17 cellular contexts compared by ENCODE assay signal in the genomic region with DNA sequence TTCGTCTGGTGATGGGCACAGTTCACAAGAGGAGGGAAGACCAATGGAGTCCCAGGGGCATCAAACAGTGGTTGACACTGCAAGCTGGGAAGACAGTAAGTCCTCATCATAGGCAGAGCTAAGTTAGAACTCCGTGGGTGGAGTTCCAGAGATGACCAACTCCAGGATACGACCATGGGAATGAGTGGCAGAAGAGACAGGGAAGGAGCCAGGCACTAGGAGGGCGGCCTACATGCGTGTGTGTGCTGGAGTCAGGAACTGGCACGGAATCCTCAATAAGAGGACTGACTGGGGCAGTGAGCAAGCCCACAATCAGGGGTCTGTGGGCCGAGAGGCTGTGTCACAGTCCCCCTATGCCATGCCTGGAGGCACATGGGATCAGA. TPM values are rescaled to one million over a fixed set of nuclear protein-coding genes. Genes with fewer than 3 reads are reported as not detected.
DNase-seq lines count a peak whose midpoint lies in the region; ATAC-seq and TF ChIP-seq lines count a peak whose summit lies in the region.
"Had no signal": no experiment of that assay in that cellular context is flagged by ENCODE, and none has a peak within 500 bp of the region (broad histone marks: within the 10 kb centered on the region; RNA-seq: fewer than 3 reads in every experiment).

No MANE protein-coding gene starts in this region.

- no peak overlapping the region for H3K27ac ChIP-seq in colonic mucosa
- H3K27ac ChIP-seq: ascending aorta, hepatocyte had no signal

- no peak overlapping the region for H3K4me3 ChIP-seq in colonic mucosa
- no peak overlapping the region for H3K4me3 ChIP-seq in H7 (ENCODE audit: insufficient read depth, low read depth, low read length)
- H3K4me3 ChIP-seq: ascending aorta, hepatocyte, tibial nerve had no signal

- no peaks in the 10 kb centered on the region for H3K9me3 Mint-ChIP-seq in natural killer cell treated with Interleukin-12 subunit alpha and Interleukin-12 subunit beta and Interleukin-15 and Interleukin-18, amount 100 ng/mL, for 72 hours
- H3K9me3 Mint-ChIP-seq in natural killer cell = no peaks in the 10 kb centered on the region
- H3K9me3 Mint-ChIP-seq in activated T-helper 17 cell treated with anti-CD3 and anti-CD28 coated beads, Interleukin-2, amount 50 U/mL, for 72 hours = no peaks in the 10 kb centered on the region
- peaks cover 5% of the 10 kb centered on the region for H3K9me3 Mint-ChIP-seq in nephron

- H3K4me1 Mint-ChIP-seq in natural killer cell treated with Interleukin-12 subunit alpha and Interleukin-12 subunit beta and Interleukin-15 and Interleukin-18, amount 100 ng/mL, for 72 hours (ENCODE audit: low read depth in 2 of 2) = peaks cover 18 to 46% of the 10 kb centered on the region in 2 donors
- H3K4me1 Mint-ChIP-seq in natural killer cell (peaks cover 26 to 45% of the 10 kb centered on the region in 2 donors), nephron (peaks cover 46% of the 10 kb centered on the region)
- peaks cover 34% of the 10 kb centered on the region for H3K4me1 Mint-ChIP-seq in activated T-helper 17 cell treated with anti-CD3 and anti-CD28 coated beads, Interleukin-2, amount 50 U/mL, for 72 hours

- peaks cover 0 to 6% of the 10 kb centered on the region in 2 donors for H3K27me3 Mint-ChIP-seq in natural killer cell treated with Interleukin-12 subunit alpha and Interleukin-12 subunit beta and Interleukin-15 and Interleukin-18, amount 100 ng/mL, for 72 hours
- H3K27me3 Mint-ChIP-seq in natural killer cell (ENCODE audit: low read depth in 2 of 2) (no peaks in the 10 kb centered on the region), nephron (ENCODE audit: low read depth) (no peaks in the 10 kb centered on the region)
- H3K27me3 Mint-ChIP-seq in activated T-helper 17 cell treated with anti-CD3 and anti-CD28 coated beads, Interleukin-2, amount 50 U/mL, for 72 hours = no peaks in the 10 kb centered on the region
- H3K27me3 Mint-ChIP-seq: B cell had no signal

- no peaks in the 10 kb centered on the region for H3K4me1 ChIP-seq in colonic mucosa

- no peak for DNase-seq in natural killer cell treated with Interleukin-12 subunit alpha and Interleukin-12 subunit beta and Interleukin-15 and Interleukin-18, amount 100 ng/mL, for 72 hours (ENCODE audit: low spot score)
- DNase-seq in natural killer cell (no peak), 8988T (no peak), colonic mucosa (no peak), H7 (no peak)
- DNase-seq: dermis blood vessel endothelial cell, DND-41, GOT3, MM.1S, NCI-H2029 treated with DMSO at 0.1 percent for 48 hours, NCI-H69 had no signal

- no peak overlapping the region for H3K4me3 Mint-ChIP-seq in natural killer cell treated with Interleukin-12 subunit alpha and Interleukin-12 subunit beta and Interleukin-15 and Interleukin-18, amount 100 ng/mL, for 72 hours
- H3K4me3 Mint-ChIP-seq in natural killer cell (no peak overlapping the region), nephron (no peak overlapping the region)
- no peak overlapping the region for H3K4me3 Mint-ChIP-seq in activated T-helper 17 cell treated with anti-CD3 and anti-CD28 coated beads, Interleukin-2, amount 50 U/mL, for 72 hours
- H3K4me3 Mint-ChIP-seq: B cell had no signal

- no peaks in the 10 kb centered on the region for H3K9me3 ChIP-seq in colonic mucosa
- H3K9me3 ChIP-seq: ascending aorta, tibial nerve had no signal

- H3K27me3 ChIP-seq in colonic mucosa (no peaks in the 10 kb centered on the region), H7 (ENCODE audit: control insufficient read depth, insufficient read depth, low read length) (no peaks in the 10 kb centered on the region)
- H3K27me3 ChIP-seq: ascending aorta, hepatocyte, tibial nerve had no signal

- H3K36me3 ChIP-seq in colonic mucosa = no peaks in the 10 kb centered on the region
- no peaks in the 10 kb centered on the region for H3K36me3 ChIP-seq in H7 (replicated peaks; ENCODE audit: control insufficient read depth, insufficient read depth, low read length)
- H3K36me3 ChIP-seq: ascending aorta, tibial nerve had no signal

- no peak overlapping the region for H3K9ac ChIP-seq in colonic mucosa (ENCODE audit: low read depth in 2 of 2, low read length in 2 of 2)

- H3K36me3 Mint-ChIP-seq in natural killer cell treated with Interleukin-12 subunit alpha and Interleukin-12 subunit beta and Interleukin-15 and Interleukin-18, amount 100 ng/mL, for 72 hours = peaks cover 5% of the 10 kb centered on the region
- H3K36me3 Mint-ChIP-seq in natural killer cell (no peaks in the 10 kb centered on the region), nephron (ENCODE audit: low read depth) (peaks cover 38% of the 10 kb centered on the region)
- peaks cover 76% of the 10 kb centered on the region for H3K36me3 Mint-ChIP-seq in activated T-helper 17 cell treated with anti-CD3 and anti-CD28 coated beads, Interleukin-2, amount 50 U/mL, for 72 hours (ENCODE audit: low read depth)

- no peak for TF ChIP-seq CTCF in natural killer cell (IDR thresholded peaks at IDR 0.05)
- TF ChIP-seq CTCF in nephron (IDR thresholded peaks at IDR 0.05; ENCODE audit: unreplicated experiment in 3 of 3) = no peak
- no peak for TF ChIP-seq CTCF in colonic mucosa (IDR thresholded peaks at IDR 0.05)

- ATAC-seq in natural killer cell treated with Interleukin-12 subunit alpha and Interleukin-12 subunit beta and Interleukin-15 and Interleukin-18, amount 100 ng/mL, for 72 hours = no peak
- ATAC-seq in natural killer cell = no peak
- ATAC-seq in activated T-helper 17 cell treated with anti-CD3 and anti-CD28 coated beads, Interleukin-2, amount 50 U/mL, for 72 hours (replicated peaks) = no peak

- intact Hi-C loops in natural killer cell (cut with micrococcal nuclease) = no loop called here
- intact Hi-C loops in colonic mucosa (cut with DNase I) = no loop called here

- peak overlapping the region; percentile 13 to 62 for H3K27ac Mint-ChIP-seq in natural killer cell treated with Interleukin-12 subunit alpha and Interleukin-12 subunit beta and Interleukin-15 and Interleukin-18, amount 100 ng/mL, for 72 hours
- H3K27ac Mint-ChIP-seq in natural killer cell = peak overlapping the region in 1 of 2 donors; percentile 78
- H3K27ac Mint-ChIP-seq in activated T-helper 17 cell treated with anti-CD3 and anti-CD28 coated beads, Interleukin-2, amount 50 U/mL, for 72 hours = peak overlapping the region; percentile 68
- H3K27ac Mint-ChIP-seq in nephron = peak overlapping the region in 2 of 3 experiments; percentile 34 to 52

RNA-seq across cellular contexts. Expression of a gene that starts 30.4 kb away (rescaled TPM):
- total RNA-seq in natural killer cell treated with Interleukin-12 subunit alpha and Interleukin-12 subunit beta and Interleukin-15 and Interleukin-18, amount 100 ng/mL, for 72 hours = 100 to 1,000 TPM; 136 to 258 TPM
- 100 to 1,000 TPM in 2 of 3 donors, 10 to 100 TPM in 1; 87.5 to 114 (median 107) TPM for total RNA-seq in natural killer cell
- 100 to 1,000 TPM; 113 to 224 TPM for total RNA-seq in activated T-helper 17 cell treated with anti-CD3 and anti-CD28 coated beads, Interleukin-2, amount 50 U/mL, for 72 hours
- 100 to 1,000 TPM in 1 of 2 donors, 10 to 100 TPM in 1; 66.7 to 148 TPM for total RNA-seq in colonic mucosa
- total RNA-seq in H7 (2014; rRNA removed; shearing (Covaris generic)) = 34.4 and 44.6 TPM in 2 replicates

RNA-seq across cellular contexts. Expression of a gene that starts 47.4 kb away (rescaled TPM):
- total RNA-seq in natural killer cell treated with Interleukin-12 subunit alpha and Interleukin-12 subunit beta and Interleukin-15 and Interleukin-18, amount 100 ng/mL, for 72 hours = 100 to 1,000 TPM in 1 of 2 donors, 10 to 100 TPM in 1; 65.5 to 103 TPM
- total RNA-seq in natural killer cell (100 to 1,000 TPM; 177 to 198 (median 182) TPM), colonic mucosa (10 to 100 TPM; 28.3 to 29.7 TPM)
- 10 to 100 TPM; 72.2 to 87.8 TPM for total RNA-seq in activated T-helper 17 cell treated with anti-CD3 and anti-CD28 coated beads, Interleukin-2, amount 50 U/mL, for 72 hours
- 24.2 and 30.5 TPM in 2 replicates for total RNA-seq in H7 (2014; rRNA removed; shearing (Covaris generic))
